ENCODE assay signal across 8 cellular contexts in the genomic region with DNA sequence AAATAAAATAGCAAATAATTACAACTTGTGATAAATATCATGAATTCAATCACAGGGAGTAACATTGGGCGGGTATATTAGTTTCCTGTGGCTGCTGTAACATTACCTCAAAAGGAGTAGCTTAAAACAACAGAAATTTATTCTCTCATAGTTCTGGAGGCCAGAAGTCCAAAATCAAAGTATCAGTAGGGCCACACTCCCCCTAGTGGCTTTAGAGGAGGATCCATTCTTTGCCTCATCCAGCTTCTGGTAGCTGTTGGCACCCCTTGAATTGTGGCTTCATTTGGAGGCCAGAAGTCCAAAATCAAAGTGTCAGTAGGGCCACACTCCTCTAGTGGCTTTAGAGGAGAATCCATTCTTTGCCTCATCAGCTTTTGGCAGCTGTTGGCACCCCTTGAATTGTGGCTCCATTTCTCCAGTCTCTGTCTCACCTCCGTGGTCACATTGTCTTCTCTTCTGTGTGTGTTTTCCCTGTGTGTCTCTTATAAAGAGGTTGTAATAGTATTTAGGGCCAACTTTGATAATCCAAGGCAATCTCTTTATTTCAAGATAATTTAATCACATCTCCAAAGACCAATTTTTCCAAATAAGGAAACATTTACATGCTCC. TPM values are rescaled to one million over a fixed set of nuclear protein-coding genes. Genes with fewer than 3 reads are reported as not detected.
DNase-seq lines count a peak whose midpoint lies in the region; ATAC-seq and TF ChIP-seq lines count a peak whose summit lies in the region.

No MANE protein-coding gene starts in this region.

- peak in 1 of 2 experiments; percentile 9 for DNase-seq in Caco-2
- peak; percentile 8 for DNase-seq in H4 (ENCODE audit: low spot score)
- peak; percentile 54 for DNase-seq in SW480 (ENCODE audit: low spot score)
- peak; percentile 49 for DNase-seq in iris pigment epithelial cell (ENCODE audit: low read depth)
- DNase-seq in activated naive CD8-positive, alpha-beta T cell treated with anti-CD3 and anti-CD28 coated beads, Interleukin-2, amount 50 U/mL, for 24 hours = no peak
- no peak for DNase-seq in GM19240 (ENCODE audit: insufficient read length, low spot score)
- DNase-seq in NCI-H1092 (lab: John Stamatoyannopoulos, UW) = no peak

- H3K27me3 Mint-ChIP-seq in Caco-2 (ENCODE audit: insufficient read depth, unreplicated experiment) = peaks cover 5% of the 10 kb centered on the region
- peaks cover 3% of the 10 kb centered on the region for H3K27me3 Mint-ChIP-seq in activated naive CD8-positive, alpha-beta T cell treated with anti-CD3 and anti-CD28 coated beads, Interleukin-2, amount 50 U/mL, for 24 hours
- H3K27me3 Mint-ChIP-seq in activated T-helper 17 cell treated with anti-CD3 and anti-CD28 coated beads, Interleukin-2, amount 50 U/mL, for 72 hours = no peaks in the 10 kb centered on the region

- POLR2A ChIA-PET in Caco-2 (lab: Charles Lee) = no interaction called here

- no peak overlapping the region for H3K4me3 ChIP-seq in Caco-2 (ENCODE audit: low read depth, low read length)

- peak; percentile 54 to 69 for TF ChIP-seq CTCF in Caco-2 (IDR thresholded peaks at IDR 0.05; ENCODE audit: insufficient read depth in 1 of 2, low read depth in 1 of 2, low read length in 1 of 2, severe bottlenecking in 1 of 2, unreplicated experiment in 1 of 2)

- BruUV-seq in Caco-2 (replicated peaks; lab: Mats Ljungman, UMichigan) = no TSS peak

- no peak overlapping the region for H3K27ac Mint-ChIP-seq in Caco-2 (ENCODE audit: unreplicated experiment)
- no peak overlapping the region for H3K27ac Mint-ChIP-seq in activated naive CD8-positive, alpha-beta T cell treated with anti-CD3 and anti-CD28 coated beads, Interleukin-2, amount 50 U/mL, for 24 hours
- H3K27ac Mint-ChIP-seq in activated T-helper 17 cell treated with anti-CD3 and anti-CD28 coated beads, Interleukin-2, amount 50 U/mL, for 72 hours = no peak overlapping the region

- H3K4me1 Mint-ChIP-seq in Caco-2 (ENCODE audit: low read depth, unreplicated experiment) = no peaks in the 10 kb centered on the region
- peaks cover 11% of the 10 kb centered on the region for H3K4me1 Mint-ChIP-seq in activated naive CD8-positive, alpha-beta T cell treated with anti-CD3 and anti-CD28 coated beads, Interleukin-2, amount 50 U/mL, for 24 hours
- no peaks in the 10 kb centered on the region for H3K4me1 Mint-ChIP-seq in activated T-helper 17 cell treated with anti-CD3 and anti-CD28 coated beads, Interleukin-2, amount 50 U/mL, for 72 hours

- H3K27me3 ChIP-seq in Caco-2 (replicated peaks; ENCODE audit: control insufficient read depth, insufficient read depth, low read length) = no peaks in the 10 kb centered on the region; the same call in 1 of the 2 replicates

- no peak for ATAC-seq in activated naive CD8-positive, alpha-beta T cell treated with anti-CD3 and anti-CD28 coated beads, Interleukin-2, amount 50 U/mL, for 24 hours
- ATAC-seq in activated T-helper 17 cell treated with anti-CD3 and anti-CD28 coated beads, Interleukin-2, amount 50 U/mL, for 72 hours (replicated peaks) = no peak

- no peak overlapping the region for H3K4me3 Mint-ChIP-seq in Caco-2 (ENCODE audit: unreplicated experiment)
- no peak overlapping the region for H3K4me3 Mint-ChIP-seq in activated naive CD8-positive, alpha-beta T cell treated with anti-CD3 and anti-CD28 coated beads, Interleukin-2, amount 50 U/mL, for 24 hours
- no peak overlapping the region for H3K4me3 Mint-ChIP-seq in activated T-helper 17 cell treated with anti-CD3 and anti-CD28 coated beads, Interleukin-2, amount 50 U/mL, for 72 hours

- no peaks in the 10 kb centered on the region for H3K9me3 ChIP-seq in Caco-2

- intact Hi-C loops in Caco-2 (cut with micrococcal nuclease; ENCODE audit: unreplicated experiment) = loop anchor here (1.0 to 5.0 kb wide), 3 partner anchors 59 to 491 kb away; no protein-coding TSS in a partner anchor

- peaks cover 5% of the 10 kb centered on the region for H3K4me1 ChIP-seq in Caco-2

- H3K36me3 ChIP-seq in Caco-2 (ENCODE audit: control insufficient read depth, insufficient read depth, low read length) = no peaks in the 10 kb centered on the region

- no peaks in the 10 kb centered on the region for H3K9me3 Mint-ChIP-seq in Caco-2 (ENCODE audit: unreplicated experiment)
- no peaks in the 10 kb centered on the region for H3K9me3 Mint-ChIP-seq in activated naive CD8-positive, alpha-beta T cell treated with anti-CD3 and anti-CD28 coated beads, Interleukin-2, amount 50 U/mL, for 24 hours
- no peaks in the 10 kb centered on the region for H3K9me3 Mint-ChIP-seq in activated T-helper 17 cell treated with anti-CD3 and anti-CD28 coated beads, Interleukin-2, amount 50 U/mL, for 72 hours

- CTCF ChIA-PET in Caco-2 (lab: Charles Lee) = interaction anchor here (0.9 to 1.3 kb wide), 6 partner anchors 34 to 423 kb away, joined by 3 to 8 read pairs (median 5); no protein-coding TSS in a partner anchor

- H3K36me3 Mint-ChIP-seq in Caco-2 (ENCODE audit: insufficient read depth, unreplicated experiment) = peaks cover 5% of the 10 kb centered on the region
- no peaks in the 10 kb centered on the region for H3K36me3 Mint-ChIP-seq in activated naive CD8-positive, alpha-beta T cell treated with anti-CD3 and anti-CD28 coated beads, Interleukin-2, amount 50 U/mL, for 24 hours (ENCODE audit: low read depth)
- H3K36me3 Mint-ChIP-seq in activated T-helper 17 cell treated with anti-CD3 and anti-CD28 coated beads, Interleukin-2, amount 50 U/mL, for 72 hours (ENCODE audit: low read depth) = no peaks in the 10 kb centered on the region

RNA-seq across cellular contexts. Expression of a gene that starts 3.1 kb away (rescaled TPM):
- 2.2 and 2.8 TPM in 2 replicates for total RNA-seq in Caco-2 (2022)
- 3.9 and 8.8 TPM in 2 replicates for total RNA-seq in H4 (2014; rRNA removed; shearing (Covaris generic))
- 1 to 10 TPM; 1.8 to 6.2 TPM for total RNA-seq in activated T-helper 17 cell treated with anti-CD3 and anti-CD28 coated beads, Interleukin-2, amount 50 U/mL, for 72 hours

Comparison
In these comparisons a context has a peak if more than half of its experiments do, and no peak if none do; other contexts are left out.
1. DNase-seq: peak in H4 (single experiment), SW480 (single experiment) and iris pigment epithelial cell (single experiment); none in activated naive CD8-positive, alpha-beta T cell treated with anti-CD3 and anti-CD28 coated beads, Interleukin-2, amount 50 U/mL, for 24 hours (single experiment), GM19240 (single experiment) and NCI-H1092 (single experiment).